Comparison of ENCODE assay signal across 25 cellular contexts in genomic region chr4:116478343-116478742, GRCh38.
"Had no signal": no experiment of that assay in that cellular context is flagged by ENCODE, and none has a peak within 500 bp of the region (broad histone marks: within the 10 kb centered on the region; RNA-seq: fewer than 3 reads in every experiment).

No MANE protein-coding gene starts in this region.

- H3K27ac ChIP-seq: colonic mucosa, epithelial cell of prostate, esophagus squamous epithelium, gastrocnemius medialis, heart left ventricle, hepatocyte, left lung, lower lobe of right lung had no signal

- H3K4me1 ChIP-seq: colonic mucosa, esophagus squamous epithelium, gastrocnemius medialis, heart left ventricle, left lung, lower lobe of right lung had no signal

- ATAC-seq: effector memory CD8-positive, alpha-beta T cell; esophagus mucosa; gastrocnemius medialis; left cardiac atrium; left lung; left ventricle myocardium superior had no signal

- H3K27me3 ChIP-seq: colonic mucosa, esophagus squamous epithelium, gastrocnemius medialis, heart left ventricle, hepatocyte, left lung had no signal

- H3K9me3 ChIP-seq: colonic mucosa, gastrocnemius medialis, lower lobe of right lung had no signal

- H2AFZ ChIP-seq: hepatocyte had no signal

- H3K4me3 ChIP-seq: colonic mucosa, esophagus squamous epithelium, gastrocnemius medialis, heart left ventricle, hepatocyte, left lung, lower lobe of right lung had no signal

- H3K79me2 ChIP-seq: hepatocyte had no signal

- H3K36me3 ChIP-seq: colonic mucosa, esophagus squamous epithelium, gastrocnemius medialis, heart left ventricle, left lung, lower lobe of right lung had no signal

- DNase-seq: cerebellar nuclear complex; colonic mucosa; cortex of kidney; effector CD8-positive, alpha-beta T cell; effector memory CD8-positive, alpha-beta T cell; endodermal cell; erythroblast; esophagus squamous epithelium; foreskin fibroblast; foreskin melanocyte; hypothalamus; immature natural killer cell; islet precursor cell; left cardiac atrium; left ventricle myocardium superior; lower lobe of right lung; mesendoderm; midbrain had no signal

- H3K4me2 ChIP-seq: hepatocyte had no signal

- FAIRE-seq: endometrium had no signal
